ENCODE assay signal across 1 cellular context in the genomic region with DNA sequence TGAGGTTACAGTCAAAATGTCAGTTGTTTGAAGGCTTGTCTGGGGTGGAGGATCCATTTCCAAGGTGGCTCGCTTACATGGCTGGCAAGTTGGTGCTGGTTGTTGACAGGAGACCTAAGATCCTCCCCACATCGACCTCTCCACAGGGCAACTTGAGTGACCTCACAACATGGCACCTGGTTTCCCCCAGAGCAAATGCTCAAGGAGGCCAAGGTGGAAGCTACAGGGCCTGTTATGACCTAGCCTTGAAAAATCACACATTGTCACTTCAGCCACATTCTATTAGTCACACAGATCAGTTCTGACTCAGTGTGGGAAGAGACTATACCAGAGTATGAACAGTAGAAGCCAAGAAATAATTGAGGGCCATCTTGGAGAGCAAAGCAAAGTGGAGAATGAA.
TF ChIP-seq lines count a peak whose summit lies in the region.

No MANE protein-coding gene starts in this region.

TF ChIP-seq in HepG2, 621 proteins besides CTCF, POLR2A, EP300 and RAD21:
- TF ChIP-seq FOXA1 (IDR thresholded peaks at IDR 0.05) (no peak), FOXA1 (CRISPR knock-in tag; IDR thresholded peaks at IDR 0.05) (no peak), ZNF3 (CRISPR knock-in tag; IDR thresholded peaks at IDR 0.05) (no peak), MAFG (CRISPR knock-in tag; IDR thresholded peaks at IDR 0.05) (no peak), POLR2G (IDR thresholded peaks at IDR 0.05; ENCODE audit: low read depth, low read length) (no peak)
- TF ChIP-seq, protein P1, sequence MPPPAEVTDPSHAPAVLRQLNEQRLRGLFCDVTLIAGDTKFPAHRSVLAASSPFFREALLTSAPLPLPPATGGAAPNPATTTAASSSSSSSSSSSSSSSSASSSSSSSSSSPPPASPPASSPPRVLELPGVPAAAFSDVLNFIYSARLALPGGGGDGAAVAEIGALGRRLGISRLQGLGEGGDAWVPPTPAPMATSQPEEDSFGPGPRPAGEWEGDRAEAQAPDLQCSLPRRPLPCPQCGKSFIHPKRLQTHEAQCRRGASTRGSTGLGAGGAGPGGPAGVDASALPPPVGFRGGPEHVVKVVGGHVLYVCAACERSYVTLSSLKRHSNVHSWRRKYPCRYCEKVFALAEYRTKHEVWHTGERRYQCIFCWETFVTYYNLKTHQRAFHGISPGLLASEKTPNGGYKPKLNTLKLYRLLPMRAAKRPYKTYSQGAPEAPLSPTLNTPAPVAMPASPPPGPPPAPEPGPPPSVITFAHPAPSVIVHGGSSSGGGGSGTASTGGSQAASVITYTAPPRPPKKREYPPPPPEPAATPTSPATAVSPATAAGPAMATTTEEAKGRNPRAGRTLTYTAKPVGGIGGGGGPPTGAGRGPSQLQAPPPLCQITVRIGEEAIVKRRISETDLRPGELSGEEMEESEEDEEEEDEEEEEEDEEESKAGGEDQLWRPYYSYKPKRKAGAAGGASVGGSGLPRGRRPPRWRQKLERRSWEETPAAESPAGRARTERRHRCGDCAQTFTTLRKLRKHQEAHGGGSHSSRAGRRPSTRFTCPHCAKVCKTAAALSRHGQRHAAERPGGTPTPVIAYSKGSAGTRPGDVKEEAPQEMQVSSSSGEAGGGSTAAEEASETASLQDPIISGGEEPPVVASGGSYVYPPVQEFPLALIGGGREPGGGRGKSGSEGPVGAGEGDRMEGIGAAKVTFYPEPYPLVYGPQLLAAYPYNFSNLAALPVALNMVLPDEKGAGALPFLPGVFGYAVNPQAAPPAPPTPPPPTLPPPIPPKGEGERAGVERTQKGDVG (CRISPR knock-in tag; IDR thresholded peaks at IDR 0.05; ENCODE audit: borderline replicate concordance) = no peak
